2 cellular contexts compared by ENCODE assay signal in the genomic region with DNA sequence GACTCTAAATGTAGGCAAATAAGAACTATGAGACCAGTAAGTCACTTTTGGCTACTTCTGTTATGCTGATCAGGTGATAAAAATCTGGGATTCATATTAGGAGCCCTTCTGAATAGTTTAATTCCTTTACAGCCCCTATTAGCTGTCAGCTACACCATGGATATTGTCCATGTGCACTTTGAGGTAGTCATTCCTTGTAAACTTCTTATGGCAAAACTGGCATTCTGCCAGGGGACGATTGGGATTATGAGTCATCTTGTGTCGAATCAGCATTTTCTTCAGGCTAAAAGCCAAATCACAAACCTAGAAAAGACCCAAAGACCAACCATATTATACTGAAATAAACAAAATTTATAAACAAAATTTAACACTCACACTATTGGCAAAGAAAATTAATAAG.
A peak's percentile ranks its signal among the peaks of the same experiment; 100 is the strongest.
TF ChIP-seq lines count a peak whose summit lies in the region.

No MANE protein-coding gene starts in this region.

TF ChIP-seq in IMR-90, 13 proteins besides CTCF, POLR2A, EP300 and RAD21:
- TF ChIP-seq FOS (IDR thresholded peaks at IDR 0.05; ENCODE audit: low read depth, low read length) (peak; percentile 49; the same call in 1 of the 2 replicates), MAFK (IDR thresholded peaks at IDR 0.05; ENCODE audit: low read depth, low read length) (peak; percentile 96)
- TF ChIP-seq, protein P1, sequence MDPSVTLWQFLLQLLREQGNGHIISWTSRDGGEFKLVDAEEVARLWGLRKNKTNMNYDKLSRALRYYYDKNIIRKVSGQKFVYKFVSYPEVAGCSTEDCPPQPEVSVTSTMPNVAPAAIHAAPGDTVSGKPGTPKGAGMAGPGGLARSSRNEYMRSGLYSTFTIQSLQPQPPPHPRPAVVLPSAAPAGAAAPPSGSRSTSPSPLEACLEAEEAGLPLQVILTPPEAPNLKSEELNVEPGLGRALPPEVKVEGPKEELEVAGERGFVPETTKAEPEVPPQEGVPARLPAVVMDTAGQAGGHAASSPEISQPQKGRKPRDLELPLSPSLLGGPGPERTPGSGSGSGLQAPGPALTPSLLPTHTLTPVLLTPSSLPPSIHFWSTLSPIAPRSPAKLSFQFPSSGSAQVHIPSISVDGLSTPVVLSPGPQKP (IDR thresholded peaks at IDR 0.05; ENCODE audit: borderline replicate concordance, low read depth, low read length) = no peak

TF ChIP-seq in K562, 482 proteins besides CTCF, POLR2A, EP300 and RAD21:
- no peak for TF ChIP-seq MTF1 (CRISPR knock-in tag; IDR thresholded peaks at IDR 0.05; ENCODE audit: borderline replicate concordance)
- peak; percentile 47; the same call in 1 of the 2 replicates for TF ChIP-seq ZNF316 (IDR thresholded peaks at IDR 0.05)
- no peak for TF ChIP-seq ZFP30 (CRISPR knock-in tag; IDR thresholded peaks at IDR 0.05; ENCODE audit: borderline replicate concordance)
- peak; percentile 21; the same call in 1 of the 2 replicates for TF ChIP-seq MAFG (tag; conservative IDR thresholded peaks at IDR 0.05)
- TF ChIP-seq ZNF740 (CRISPR knock-in tag; IDR thresholded peaks at IDR 0.05) = no peak
- TF ChIP-seq ZNF740 (tag; IDR thresholded peaks at IDR 0.05) = no peak
- peak; percentile 45 for TF ChIP-seq NFIC (IDR thresholded peaks at IDR 0.05)
- TF ChIP-seq MAFK (IDR thresholded peaks at IDR 0.05; ENCODE audit: low read length) = 0 out of 2 replicates have a peak, but pooled peaks have one; percentile 32
- TF ChIP-seq MAFF (IDR thresholded peaks at IDR 0.05; ENCODE audit: low read length) = peak; percentile 53; the same call in 1 of the 2 replicates
